In genomic region chr15:53414167-53414566, GRCh38 we compare ENCODE assay signal across 1 cellular context.
TF ChIP-seq lines count a peak whose summit lies in the region.

No MANE protein-coding gene starts in this region.

TF ChIP-seq in HepG2, 621 proteins besides CTCF, POLR2A, EP300 and RAD21 (continued from another document and continues in another):
- TF ChIP-seq PAXIP1 (CRISPR knock-in tag; conservative IDR thresholded peaks at IDR 0.05) (peak; percentile 67), ZNF644 (CRISPR knock-in tag; IDR thresholded peaks at IDR 0.05; ENCODE audit: low read depth) (peak; percentile 98), ZNF160 (CRISPR knock-in tag; IDR thresholded peaks at IDR 0.05) (no peak), MED1 (CRISPR knock-in tag; IDR thresholded peaks at IDR 0.05) (0 out of 2 replicates have a peak, but pooled peaks have one; percentile 29), LCORL (IDR thresholded peaks at IDR 0.05) (no peak), LCORL (CRISPR knock-in tag; IDR thresholded peaks at IDR 0.05) (no peak), KAT8 (CRISPR knock-in tag; IDR thresholded peaks at IDR 0.05) (peak; percentile 40; the same call in 1 of the 2 replicates), PITX1 (CRISPR knock-in tag; IDR thresholded peaks at IDR 0.05) (0 out of 2 replicates have a peak, but pooled peaks have one; percentile 23), ZNF607 (CRISPR knock-in tag; IDR thresholded peaks at IDR 0.05; ENCODE audit: borderline replicate concordance) (no peak), HMGA1 (CRISPR knock-in tag; conservative IDR thresholded peaks at IDR 0.05) (no peak), SALL1 (CRISPR knock-in tag; IDR thresholded peaks at IDR 0.05) (peak; percentile 81), ZNF12 (CRISPR knock-in tag; IDR thresholded peaks at IDR 0.05) (peak; percentile 72), JUND (CRISPR knock-in tag; IDR thresholded peaks at IDR 0.05) (no peak), PAX8 (CRISPR knock-in tag; IDR thresholded peaks at IDR 0.05; ENCODE audit: borderline replicate concordance) (no peak), ZNF407 (CRISPR knock-in tag; IDR thresholded peaks at IDR 0.05; ENCODE audit: not compliant biosample characterization) (no peak), ZNF317 (CRISPR knock-in tag; IDR thresholded peaks at IDR 0.05) (no peak), ZBTB26 (CRISPR knock-in tag; IDR thresholded peaks at IDR 0.05; ENCODE audit: borderline replicate concordance) (no peak), HOXA3 (CRISPR knock-in tag; IDR thresholded peaks at IDR 0.05) (peak; percentile 35; the same call in 1 of the 2 replicates), IKZF1 (IDR thresholded peaks at IDR 0.05) (no peak), HNRNPLL (IDR thresholded peaks at IDR 0.05; ENCODE audit: low read depth, low read length, poor library complexity, severe bottlenecking) (no peak), RARG (CRISPR knock-in tag; IDR thresholded peaks at IDR 0.05; ENCODE audit: low read depth) (no peak), THAP9 (CRISPR knock-in tag; IDR thresholded peaks at IDR 0.05; ENCODE audit: borderline replicate concordance) (no peak), RBM22 (optimal IDR thresholded peaks at IDR 0.05; ENCODE audit: low read length) (no peak), ZNF570 (CRISPR knock-in tag; IDR thresholded peaks at IDR 0.05; ENCODE audit: borderline replicate concordance) (no peak), NONO (IDR thresholded peaks at IDR 0.05) (no peak), NONO (CRISPR knock-in tag; conservative IDR thresholded peaks at IDR 0.05) (no peak), GATA4 (IDR thresholded peaks at IDR 0.05; ENCODE audit: borderline replicate concordance, low read depth) (no peak), ZBTB3 (CRISPR knock-in tag; IDR thresholded peaks at IDR 0.05; ENCODE audit: borderline replicate concordance, low read depth) (no peak), ZNF441 (CRISPR knock-in tag; IDR thresholded peaks at IDR 0.05; ENCODE audit: borderline replicate concordance) (no peak), ZSCAN20 (CRISPR knock-in tag; IDR thresholded peaks at IDR 0.05; ENCODE audit: borderline replicate concordance) (no peak), FOXP4 (CRISPR knock-in tag; IDR thresholded peaks at IDR 0.05) (0 out of 2 replicates have a peak, but pooled peaks have one; percentile 7), ZSCAN25 (CRISPR knock-in tag; IDR thresholded peaks at IDR 0.05) (no peak), ZKSCAN8 (CRISPR knock-in tag; IDR thresholded peaks at IDR 0.05; ENCODE audit: borderline replicate concordance) (no peak), MBD4 (IDR thresholded peaks at IDR 0.05; ENCODE audit: borderline replicate concordance, low read length) (no peak), BRF2 (CRISPR knock-in tag; IDR thresholded peaks at IDR 0.05) (no peak), RARA (CRISPR knock-in tag; IDR thresholded peaks at IDR 0.05) (peak; percentile 51; the same call in 1 of the 2 replicates), POLR2G (IDR thresholded peaks at IDR 0.05; ENCODE audit: low read depth, low read length) (no peak), MAFF (IDR thresholded peaks at IDR 0.05; ENCODE audit: low read depth, low read length) (no peak), POGZ (CRISPR knock-in tag; IDR thresholded peaks at IDR 0.05) (peak; percentile 75)
- TF ChIP-seq, protein P1, sequence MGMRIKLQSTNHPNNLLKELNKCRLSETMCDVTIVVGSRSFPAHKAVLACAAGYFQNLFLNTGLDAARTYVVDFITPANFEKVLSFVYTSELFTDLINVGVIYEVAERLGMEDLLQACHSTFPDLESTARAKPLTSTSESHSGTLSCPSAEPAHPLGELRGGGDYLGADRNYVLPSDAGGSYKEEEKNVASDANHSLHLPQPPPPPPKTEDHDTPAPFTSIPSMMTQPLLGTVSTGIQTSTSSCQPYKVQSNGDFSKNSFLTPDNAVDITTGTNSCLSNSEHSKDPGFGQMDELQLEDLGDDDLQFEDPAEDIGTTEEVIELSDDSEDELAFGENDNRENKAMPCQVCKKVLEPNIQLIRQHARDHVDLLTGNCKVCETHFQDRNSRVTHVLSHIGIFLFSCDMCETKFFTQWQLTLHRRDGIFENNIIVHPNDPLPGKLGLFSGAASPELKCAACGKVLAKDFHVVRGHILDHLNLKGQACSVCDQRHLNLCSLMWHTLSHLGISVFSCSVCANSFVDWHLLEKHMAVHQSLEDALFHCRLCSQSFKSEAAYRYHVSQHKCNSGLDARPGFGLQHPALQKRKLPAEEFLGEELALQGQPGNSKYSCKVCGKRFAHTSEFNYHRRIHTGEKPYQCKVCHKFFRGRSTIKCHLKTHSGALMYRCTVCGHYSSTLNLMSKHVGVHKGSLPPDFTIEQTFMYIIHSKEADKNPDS (CRISPR knock-in tag; IDR thresholded peaks at IDR 0.05) = no peak
- TF ChIP-seq, protein P2, sequence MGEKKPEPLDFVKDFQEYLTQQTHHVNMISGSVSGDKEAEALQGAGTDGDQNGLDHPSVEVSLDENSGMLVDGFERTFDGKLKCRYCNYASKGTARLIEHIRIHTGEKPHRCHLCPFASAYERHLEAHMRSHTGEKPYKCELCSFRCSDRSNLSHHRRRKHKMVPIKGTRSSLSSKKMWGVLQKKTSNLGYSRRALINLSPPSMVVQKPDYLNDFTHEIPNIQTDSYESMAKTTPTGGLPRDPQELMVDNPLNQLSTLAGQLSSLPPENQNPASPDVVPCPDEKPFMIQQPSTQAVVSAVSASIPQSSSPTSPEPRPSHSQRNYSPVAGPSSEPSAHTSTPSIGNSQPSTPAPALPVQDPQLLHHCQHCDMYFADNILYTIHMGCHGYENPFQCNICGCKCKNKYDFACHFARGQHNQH (CRISPR knock-in tag; IDR thresholded peaks at IDR 0.05) = no peak
